Comparison of ENCODE assay signal across 1 cellular context in the genomic region with DNA sequence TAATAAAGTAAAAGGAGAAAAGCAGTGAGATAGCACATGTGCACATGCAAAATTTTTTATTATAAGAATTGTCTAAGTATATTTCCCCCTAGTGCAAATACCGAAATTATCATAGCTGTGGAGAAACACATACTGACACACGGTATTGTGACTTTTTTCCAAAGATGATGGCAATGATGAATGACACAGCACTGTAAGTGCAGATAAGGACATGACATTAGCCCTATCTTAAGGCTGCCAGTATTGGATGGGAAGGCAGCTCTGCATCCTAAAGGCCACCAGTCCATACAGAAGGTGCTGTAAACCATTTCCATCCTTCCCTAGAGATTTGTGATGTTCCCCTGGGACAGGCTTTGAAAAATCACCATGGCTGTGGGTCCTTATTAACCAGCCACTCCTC.
TF ChIP-seq lines count a peak whose summit lies in the region.

No MANE protein-coding gene starts in this region.

TF ChIP-seq in WTC11, 78 proteins besides CTCF, POLR2A, EP300 and RAD21 (continued from another document):
- no peak for TF ChIP-seq ZNF425 (CRISPR knock-in tag; conservative IDR thresholded peaks at IDR 0.05)
- TF ChIP-seq NR1H2 (CRISPR knock-in tag; IDR thresholded peaks at IDR 0.05) = no peak
- TF ChIP-seq ATF6 (CRISPR knock-in tag; IDR thresholded peaks at IDR 0.05) = no peak
- TF ChIP-seq, protein P1, sequence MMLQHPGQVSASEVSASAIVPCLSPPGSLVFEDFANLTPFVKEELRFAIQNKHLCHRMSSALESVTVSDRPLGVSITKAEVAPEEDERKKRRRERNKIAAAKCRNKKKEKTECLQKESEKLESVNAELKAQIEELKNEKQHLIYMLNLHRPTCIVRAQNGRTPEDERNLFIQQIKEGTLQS (CRISPR knock-in tag; conservative IDR thresholded peaks at IDR 0.05) = no peak
- TF ChIP-seq MYBL2 (CRISPR knock-in tag; IDR thresholded peaks at IDR 0.05) = no peak
- TF ChIP-seq CREM (CRISPR knock-in tag; IDR thresholded peaks at IDR 0.05) = no peak
